Comparison of ENCODE assay signal across 8 cellular contexts in the genomic region with DNA sequence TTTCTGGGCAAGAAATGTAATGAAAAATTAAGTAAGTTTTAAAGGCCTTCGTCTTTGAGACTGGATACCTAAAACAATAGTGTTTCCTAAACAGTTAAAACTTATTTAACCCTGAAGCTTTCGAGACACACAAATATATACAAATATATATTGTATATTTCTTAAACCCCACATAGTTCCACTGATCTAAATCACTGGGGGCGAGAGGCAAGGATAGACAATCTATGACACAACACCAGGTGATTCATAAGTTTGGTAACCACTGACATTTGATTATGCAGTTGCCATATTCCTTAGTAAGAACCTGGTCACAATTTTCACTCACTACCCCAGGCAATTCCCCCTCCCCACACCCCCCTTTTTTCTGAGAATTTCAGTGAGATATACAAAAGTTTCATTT. TPM values are rescaled to one million over a fixed set of nuclear protein-coding genes. Genes with fewer than 3 reads are reported as not detected.
DNase-seq lines count a peak whose midpoint lies in the region; ATAC-seq and TF ChIP-seq lines count a peak whose summit lies in the region.

No MANE protein-coding gene starts in this region.

- H3K4me3 Mint-ChIP-seq in CD4-positive, CD25-positive, alpha-beta regulatory T cell, result peak overlapping the region; percentile 91 to 97 (median 94)
- H3K4me3 Mint-ChIP-seq in memory B cell, result peak overlapping the region; percentile 91

- no peaks in the 10 kb centered on the region for H3K27me3 ChIP-seq in CD4-positive, CD25-positive, alpha-beta regulatory T cell (ENCODE audit: control insufficient read depth, insufficient read depth, low read length)
- H3K27me3 ChIP-seq in body of pancreas, result no peaks in the 10 kb centered on the region

- peaks cover 38 to 47% (median 44%) of the 10 kb centered on the region in 4 donors for H3K4me1 Mint-ChIP-seq in CD4-positive, CD25-positive, alpha-beta regulatory T cell
- peaks cover 43% of the 10 kb centered on the region for H3K4me1 Mint-ChIP-seq in memory B cell

- peak overlapping the region; percentile 78 to 91 (median 89) for H3K27ac Mint-ChIP-seq in CD4-positive, CD25-positive, alpha-beta regulatory T cell
- H3K27ac Mint-ChIP-seq in memory B cell, result peak overlapping the region; percentile 92

- peak overlapping the region; percentile 69 for H3K27ac ChIP-seq in CD4-positive, CD25-positive, alpha-beta regulatory T cell (ENCODE audit: insufficient read depth, low read length, poor library complexity, severe bottlenecking)
- H3K27ac ChIP-seq in body of pancreas, result peak overlapping the region in 3 of 4 donors; percentile 75 to 87 (median 80)

- TF ChIP-seq POLR2A in body of pancreas (IDR thresholded peaks at IDR 0.05), result no peak

- peak overlapping the region; percentile 100 for H3K4me3 ChIP-seq in CD4-positive, CD25-positive, alpha-beta regulatory T cell (ENCODE audit: low read depth, low read length)
- H3K4me3 ChIP-seq in body of pancreas, result no peak overlapping the region

- peaks cover 5% of the 10 kb centered on the region for H3K36me3 ChIP-seq in CD4-positive, CD25-positive, alpha-beta regulatory T cell (ENCODE audit: control insufficient read depth, insufficient read depth, low read length)
- no peaks in the 10 kb centered on the region for H3K36me3 ChIP-seq in body of pancreas (replicated peaks in 1 of 2; ENCODE audit: insufficient read depth in 1 of 2, low read depth in 2 of 2)

- no peak for ATAC-seq in CD4-positive, CD25-positive, alpha-beta regulatory T cell (ENCODE audit: low read depth in 2 of 2)
- ATAC-seq in body of pancreas, result no peak
- no peak for ATAC-seq in memory B cell (ENCODE audit: low read depth)
- no peak for ATAC-seq in GM21717 (IDR thresholded peaks at IDR 0.05; ENCODE audit: unreplicated experiment)
- no peak for ATAC-seq in HG02852 (IDR thresholded peaks at IDR 0.05; ENCODE audit: unreplicated experiment)

- peaks cover 0 to 2% (median 0%) of the 10 kb centered on the region in 7 donors for H3K9me3 Mint-ChIP-seq in CD4-positive, CD25-positive, alpha-beta regulatory T cell
- peaks cover 2% of the 10 kb centered on the region for H3K9me3 Mint-ChIP-seq in memory B cell

- WGBS in body of pancreas, 2 donors, result 16 to 30% methylated on average over 3 of the region's 3 CpGs

- intact Hi-C loops in body of pancreas (cut with DNase I), result no loop called here

- peaks cover 56% of the 10 kb centered on the region for H3K4me1 ChIP-seq in CD4-positive, CD25-positive, alpha-beta regulatory T cell (ENCODE audit: control insufficient read depth, insufficient read depth, low read length, poor library complexity, severe bottlenecking)
- H3K4me1 ChIP-seq in body of pancreas, result peaks cover 37% of the 10 kb centered on the region

- no peaks in the 10 kb centered on the region for H3K9me3 ChIP-seq in CD4-positive, CD25-positive, alpha-beta regulatory T cell (ENCODE audit: control insufficient read depth in 2 of 2, low read length in 2 of 2)
- H3K9me3 ChIP-seq in body of pancreas, result no peaks in the 10 kb centered on the region

- peaks cover 11% of the 10 kb centered on the region for H3K36me3 Mint-ChIP-seq in CD4-positive, CD25-positive, alpha-beta regulatory T cell
- peaks cover 24% of the 10 kb centered on the region for H3K36me3 Mint-ChIP-seq in memory B cell

- no peak for TF ChIP-seq CTCF in body of pancreas (IDR thresholded peaks at IDR 0.05)

- H3K27me3 Mint-ChIP-seq in CD4-positive, CD25-positive, alpha-beta regulatory T cell, result no peaks in the 10 kb centered on the region
- no peaks in the 10 kb centered on the region for H3K27me3 Mint-ChIP-seq in memory B cell

- peak in 2 of 3 donors; percentile 10 to 61 for DNase-seq in CD4-positive, CD25-positive, alpha-beta regulatory T cell
- peak; percentile 81 for DNase-seq in M059J (ENCODE audit: low read depth)
- no peak for DNase-seq in body of pancreas
- no peak for DNase-seq in memory B cell (ENCODE audit: low spot score in 2 of 2)
- no peak for DNase-seq in 8988T
- DNase-seq in NCI-H2081 treated with DMSO at 0.1 percent for 48 hours (lab: John Stamatoyannopoulos, UW), result no peak

RNA-seq across cellular contexts. Expression of a gene that starts 55.3 kb away (rescaled TPM):
- total RNA-seq in CD4-positive, CD25-positive, alpha-beta regulatory T cell, result 6.2 TPM
- polyA plus RNA-seq in CD4-positive, CD25-positive, alpha-beta regulatory T cell, result 10 to 100 TPM; 37.9 to 47.8 (median 39.5) TPM
- total RNA-seq in M059J (2014; rRNA removed; shearing (Covaris generic)), result 5.9 and 10.3 TPM in 2 replicates
- total RNA-seq in body of pancreas, result 10 to 100 TPM in 1 of 2 donors, 1 to 10 TPM in 1; 9.6 to 35.5 TPM

Comparison
In these comparisons a context has a peak if more than half of its experiments do, and no peak if none do; other contexts are left out.
1. DNase-seq: peak in CD4-positive, CD25-positive, alpha-beta regulatory T cell (2 of 3) and M059J (single experiment); none in body of pancreas (0 of 4), memory B cell (0 of 2), 8988T (single experiment) and NCI-H2081 treated with DMSO at 0.1 percent for 48 hours (single experiment).